28 cellular contexts compared by ENCODE assay signal in genomic region chr3:138573138-138573537, GRCh38.
"Had no signal": no experiment of that assay in that cellular context is flagged by ENCODE, and none has a peak within 500 bp of the region (broad histone marks: within the 10 kb centered on the region; RNA-seq: fewer than 3 reads in every experiment).

No MANE protein-coding gene starts in this region.

- H3K36me3 Mint-ChIP-seq: stimulated activated effector memory CD8-positive, alpha-beta T cell treated with anti-CD3 and anti-CD28 coated beads, Interleukin-12 subunit alpha, Interleukin-12 subunit beta, amount 100 ng/mL, for 72 hours had no signal

- H3K36me3 ChIP-seq: thoracic aorta, thyroid gland, transverse colon, upper lobe of right lung, uterus had no signal

- H3K4me3 Mint-ChIP-seq: stimulated activated memory B cell treated with anti-CD40 and anti-IgM and Interleukin-4, amounts not matched to agents 10 μg/mL and 1 μg/mL and 100 μg/mL, for 72 hours; stimulated activated naive B cell treated with anti-CD40 and anti-IgM and Interleukin-4, amounts not matched to agents 10 μg/mL and 1 μg/mL and 100 μg/mL, for 72 hours; stimulated activated naive CD8-positive, alpha-beta T cell treated with anti-CD3 and anti-CD28 coated beads, Interleukin-15, amount 100 ng/mL, for 72 hours; stimulated activated naive CD8-positive, alpha-beta T cell treated with anti-CD3 and anti-CD28 coated beads, Interleukin-15, Interleukin-2, amounts not matched to agents 100 ng/mL and 50 ng/mL, for 24 hours; type B pancreatic cell had no signal

- H3K4me1 ChIP-seq: stomach, suprapubic skin, testis, thyroid gland, tibial artery, tibial nerve, upper lobe of right lung, uterus, vagina had no signal

- H3K4me3 ChIP-seq: stomach, suprapubic skin, testis, thoracic aorta, thyroid gland, tibial artery, tibial nerve, transverse colon, upper lobe of left lung, upper lobe of right lung, uterus, vagina had no signal

- DNase-seq: stimulated activated CD4-positive, alpha-beta T cell treated with anti-CD3 and anti-CD28 coated beads, Interleukin-2, amount 100 ng/mL, for 48 hours; stimulated activated CD4-positive, alpha-beta T cell treated with anti-CD3 and anti-CD28 coated beads, Interleukin-4, amount 100 ng/mL, for 1 hour; stimulated activated CD4-positive, alpha-beta T cell treated with anti-CD3 and anti-CD28 coated beads, Interleukin-4, amount 100 ng/mL, for 24 hours; stimulated activated CD4-positive, alpha-beta T cell treated with anti-CD3 and anti-CD28 coated beads, Interleukin-4, amount 100 ng/mL, for 4 hours; stimulated activated CD8-positive, alpha-beta memory T cell treated with anti-CD3 and anti-CD28 coated beads, Interleukin-4, amount 100 ng/mL, for 48 hours; stimulated activated naive B cell treated with anti-CD40 and anti-IgM and Interleukin-4, amounts not matched to agents 10 μg/mL and 1 μg/mL and 100 μg/mL, for 72 hours; stimulated activated naive CD4-positive, alpha-beta T cell; stimulated activated naive CD4-positive, alpha-beta T cell treated with Interleukin-2 at 50 U/mL for 16 hours; stimulated activated naive CD8-positive, alpha-beta T cell treated with anti-CD3 and anti-CD28 coated beads, Interleukin-15, amount 100 ng/mL, for 72 hours; stimulated activated naive CD8-positive, alpha-beta T cell treated with anti-CD3 and anti-CD28 coated beads, Interleukin-15, Interleukin-2, amounts not matched to agents 100 U/mL and 50 U/mL, for 24 hours; stomach; substantia nigra; testis; thyroid gland; tibial artery; transverse colon; trophoblast cell; upper lobe of left lung; upper lobe of right lung; uterus had no signal

- H3K27me3 Mint-ChIP-seq: stimulated activated memory B cell treated with anti-CD40 and anti-IgM and Interleukin-4, amounts not matched to agents 10 μg/mL and 1 μg/mL and 100 μg/mL, for 72 hours; stimulated activated naive CD8-positive, alpha-beta T cell treated with anti-CD3 and anti-CD28 coated beads, Interleukin-15, amount 100 ng/mL, for 72 hours; stimulated activated naive CD8-positive, alpha-beta T cell treated with anti-CD3 and anti-CD28 coated beads, Interleukin-15, Interleukin-2, amounts not matched to agents 100 ng/mL and 50 ng/mL, for 24 hours; type B pancreatic cell had no signal

- ATAC-seq: stimulated activated effector memory CD8-positive, alpha-beta T cell treated with anti-CD3 and anti-CD28 coated beads, Interleukin-12 subunit alpha, Interleukin-12 subunit beta, amount 100 ng/mL, for 72 hours; stimulated activated memory B cell treated with anti-CD40 and anti-IgM and Interleukin-4, amounts not matched to agents 10 μg/mL and 1 μg/mL and 100 μg/mL, for 72 hours; stimulated activated naive B cell treated with anti-CD40 and anti-IgM and Interleukin-4, amounts not matched to agents 10 μg/mL and 1 μg/mL and 100 μg/mL, for 72 hours; stimulated activated naive CD8-positive, alpha-beta T cell treated with anti-CD3 and anti-CD28 coated beads, Interleukin-15, amount 100 ng/mL, for 72 hours; stimulated activated naive CD8-positive, alpha-beta T cell treated with anti-CD3 and anti-CD28 coated beads, Interleukin-15, Interleukin-2, amounts not matched to agents 100 U/mL and 50 U/mL, for 24 hours; upper lobe of right lung had no signal

- H3K9me3 ChIP-seq: suprapubic skin, testis, thoracic aorta, thyroid gland, transverse colon, upper lobe of left lung, upper lobe of right lung, vagina had no signal

- H3K27ac Mint-ChIP-seq: stimulated activated effector memory CD8-positive, alpha-beta T cell treated with anti-CD3 and anti-CD28 coated beads, Interleukin-12 subunit alpha, Interleukin-12 subunit beta, amount 100 ng/mL, for 72 hours; stimulated activated memory B cell treated with anti-CD40 and anti-IgM and Interleukin-4, amounts not matched to agents 10 μg/mL and 1 μg/mL and 100 μg/mL, for 72 hours; stimulated activated naive B cell treated with anti-CD40 and anti-IgM and Interleukin-4, amounts not matched to agents 10 μg/mL and 1 μg/mL and 100 μg/mL, for 72 hours; stimulated activated naive CD8-positive, alpha-beta T cell treated with anti-CD3 and anti-CD28 coated beads, Interleukin-15, amount 100 ng/mL, for 72 hours; stimulated activated naive CD8-positive, alpha-beta T cell treated with anti-CD3 and anti-CD28 coated beads, Interleukin-15, Interleukin-2, amounts not matched to agents 100 ng/mL and 50 ng/mL, for 24 hours; type B pancreatic cell had no signal

- H3K27ac ChIP-seq: stomach, suprapubic skin, testis, thoracic aorta, thyroid gland, tibial artery, tibial nerve, transverse colon, upper lobe of left lung, upper lobe of right lung, uterus, vagina had no signal

- H3K27me3 ChIP-seq: stomach, suprapubic skin, testis, thyroid gland, tibial artery, tibial nerve, transverse colon, upper lobe of left lung, upper lobe of right lung, uterus, vagina had no signal
